Comparison of ENCODE assay signal across 19 cellular contexts in genomic region chr3:106759686-106760085, GRCh38.
DNase-seq lines count a peak whose midpoint lies in the region; ATAC-seq and TF ChIP-seq lines count a peak whose summit lies in the region.
"Had no signal": no experiment of that assay in that cellular context is flagged by ENCODE, and none has a peak within 500 bp of the region (broad histone marks: within the 10 kb centered on the region; RNA-seq: fewer than 3 reads in every experiment).

No MANE protein-coding gene starts in this region.

- no peak for TF ChIP-seq POLR2A in IMR-90 (IDR thresholded peaks at IDR 0.05; ENCODE audit: low read depth, low read length)

- H3K9ac ChIP-seq in IMR-90 (ENCODE audit: low read depth, low read length): no peak overlapping the region

- no peaks in the 10 kb centered on the region for H3K27me3 Mint-ChIP-seq in CD4-positive, alpha-beta memory T cell
- peaks cover 1% of the 10 kb centered on the region for H3K27me3 Mint-ChIP-seq in activated CD8-positive, alpha-beta T cell treated with anti-CD3 and anti-CD28 coated beads for 36 hours

- TF ChIP-seq RAD21 in IMR-90 (IDR thresholded peaks at IDR 0.05; ENCODE audit: low read length): no peak

- peak; percentile 27 for ATAC-seq in IMR-90 (ENCODE audit: low read depth)
- ATAC-seq in activated CD8-positive, alpha-beta T cell treated with anti-CD3 and anti-CD28 coated beads for 36 hours: no peak
- ATAC-seq: GM23338 had no signal

- H3K27me3 ChIP-seq in IMR-90 (ENCODE audit: control insufficient read depth, insufficient read depth, low read length): no peaks in the 10 kb centered on the region
- no peaks in the 10 kb centered on the region for H3K27me3 ChIP-seq in CD4-positive, alpha-beta memory T cell (ENCODE audit: insufficient read depth, low read length)

- H3K4me1 ChIP-seq in IMR-90 (ENCODE audit: control insufficient read depth, insufficient read depth, low read length): no peaks in the 10 kb centered on the region
- H3K4me1 ChIP-seq in CD4-positive, alpha-beta memory T cell (ENCODE audit: insufficient read depth, low read length): no peaks in the 10 kb centered on the region

- H3K27ac ChIP-seq in IMR-90 (ENCODE audit: insufficient read depth, low read length): no peak overlapping the region
- no peak overlapping the region for H3K27ac ChIP-seq in CD4-positive, alpha-beta memory T cell (ENCODE audit: low read depth, low read length)
- H3K27ac ChIP-seq: SK-N-MC had no signal

- H4K5ac ChIP-seq in IMR-90 (ENCODE audit: low read depth, low read length): no peak overlapping the region

- no peak overlapping the region for H3K4me3 ChIP-seq in IMR-90 (ENCODE audit: insufficient read depth, low read depth, low read length)
- no peak overlapping the region for H3K4me3 ChIP-seq in astrocyte of the cerebellum (ENCODE audit: low read depth, low read length)
- no peak overlapping the region for H3K4me3 ChIP-seq in foreskin fibroblast (ENCODE audit: low read depth in 1 of 2, low read length in 2 of 2)
- H3K4me3 ChIP-seq in CD4-positive, alpha-beta memory T cell (ENCODE audit: low read length in 2 of 2): no peak overlapping the region
- H3K4me3 ChIP-seq: GM23338, SK-N-MC had no signal

- no peaks in the 10 kb centered on the region; the same call in 1 of the 2 replicates for H3K9me3 ChIP-seq in IMR-90 (ENCODE audit: control insufficient read depth, insufficient read depth, low read length)
- no peaks in the 10 kb centered on the region for H3K9me3 ChIP-seq in CD4-positive, alpha-beta memory T cell (ENCODE audit: control insufficient read depth in 1 of 2, low read length in 2 of 2)

- H2BK15ac ChIP-seq in IMR-90 (ENCODE audit: low read depth, low read length): no peak overlapping the region

- POLR2A ChIA-PET in IMR-90 (lab: Charles Lee; ENCODE audit: unreplicated experiment): no interaction called here
- POLR2A ChIA-PET in CD4-positive, alpha-beta memory T cell (lab: Charles Lee; ENCODE audit: partially characterized antibody): no interaction called here
- POLR2A ChIA-PET in activated CD8-positive, alpha-beta T cell treated with anti-CD3 and anti-CD28 coated beads for 36 hours (lab: Charles Lee): no interaction called here

- no peak overlapping the region for H3K4ac ChIP-seq in IMR-90 (ENCODE audit: low read depth, low read length)

- H2BK20ac ChIP-seq in IMR-90 (ENCODE audit: low read depth, low read length): no peak overlapping the region

- H4K8ac ChIP-seq in IMR-90 (ENCODE audit: low read depth in 2 of 2, low read length in 2 of 2): no peak overlapping the region

- H3K27ac Mint-ChIP-seq in CD4-positive, alpha-beta memory T cell: no peak overlapping the region
- no peak overlapping the region for H3K27ac Mint-ChIP-seq in activated CD8-positive, alpha-beta T cell treated with anti-CD3 and anti-CD28 coated beads for 36 hours
- H3K27ac Mint-ChIP-seq: CD14-positive monocyte, GM23338 had no signal

- H2AK5ac ChIP-seq in IMR-90 (ENCODE audit: low read depth, low read length): no peak overlapping the region

- no peak for TF ChIP-seq CTCF in IMR-90 (conservative IDR thresholded peaks at IDR 0.05; ENCODE audit: low read depth, low read length)
- no peak for TF ChIP-seq CTCF in astrocyte of the cerebellum (IDR thresholded peaks at IDR 0.05; ENCODE audit: low read depth, low read length, missing control alignments)
- TF ChIP-seq CTCF in foreskin fibroblast (IDR thresholded peaks at IDR 0.05; ENCODE audit: low read depth, low read length): no peak
- no peak for TF ChIP-seq CTCF in activated CD8-positive, alpha-beta T cell treated with anti-CD3 and anti-CD28 coated beads for 36 hours (IDR thresholded peaks at IDR 0.05)

- H2AK9ac ChIP-seq in IMR-90 (replicated peaks; ENCODE audit: low read depth, low read length, poor library complexity): no peak overlapping the region

- H4K91ac ChIP-seq in IMR-90 (ENCODE audit: insufficient read depth, low read depth, low read length): no peak overlapping the region

- H3K4me3 Mint-ChIP-seq in CD4-positive, alpha-beta memory T cell: no peak overlapping the region
- no peak overlapping the region for H3K4me3 Mint-ChIP-seq in activated CD8-positive, alpha-beta T cell treated with anti-CD3 and anti-CD28 coated beads for 36 hours
- H3K4me3 Mint-ChIP-seq: CD14-positive monocyte, GM23338 had no signal

- no peaks in the 10 kb centered on the region for H3K36me3 ChIP-seq in IMR-90 (ENCODE audit: control insufficient read depth, insufficient read depth, low read length)
- H3K36me3 ChIP-seq in CD4-positive, alpha-beta memory T cell (ENCODE audit: insufficient read depth, low read length): no peaks in the 10 kb centered on the region

- no peak overlapping the region for H3K56ac ChIP-seq in IMR-90 (ENCODE audit: extremely low read depth, insufficient read depth, low read length)

- in situ Hi-C loops in IMR-90 (cut with MboI; ENCODE audit: low sequenced_read_pairs): no loop called here
- in situ Hi-C loops in astrocyte of the cerebellum (cut with HindIII; ENCODE audit: low sequenced_read_pairs): no loop called here

- peaks cover 0 to 8% (median 5%) of the 10 kb centered on the region in 8 donors for H3K9me3 Mint-ChIP-seq in CD4-positive, alpha-beta memory T cell
- H3K9me3 Mint-ChIP-seq in activated CD8-positive, alpha-beta T cell treated with anti-CD3 and anti-CD28 coated beads for 36 hours: peaks cover 7% of the 10 kb centered on the region

- no peak overlapping the region for H3K14ac ChIP-seq in IMR-90 (replicated peaks; ENCODE audit: low read depth, low read length)

- no peak overlapping the region for H3K23ac ChIP-seq in IMR-90 (ENCODE audit: low read depth, low read length)

- peak; percentile 58 for DNase-seq in EL
- DNase-seq in IMR-90: peak; percentile 14
- DNase-seq in astrocyte of the cerebellum (ENCODE audit: low read depth): peak; percentile 84
- peak; percentile 10 to 24 for DNase-seq in foreskin fibroblast
- DNase-seq in CD4-positive, alpha-beta memory T cell: no peak
- DNase-seq in hypothalamus (lab: John Stamatoyannopoulos, UW): no peak
- DNase-seq in NCI-H446 treated with DMSO at 0.1 percent for 48 hours (lab: John Stamatoyannopoulos, UW): no peak
- DNase-seq in activated CD8-positive, alpha-beta T cell treated with anti-CD3 and anti-CD28 coated beads for 36 hours: no peak
- DNase-seq: DMS79 treated with DMSO at 0.1 percent for 48 hours, GF-D8, NCI-H1436, NCI-H2029, NCI-H510A treated with DMSO at 0.1 percent for 48 hours, NCI-H774, OCI-M1, SHP77 had no signal

- WGBS in IMR-90 (ENCODE audit: extremely low coverage in 2 of 2, insufficient read length in 1 of 2), 2 experiments: no CpG with 5 or more reads among the region's 1 CpG

- no peak overlapping the region for H3K4me2 ChIP-seq in IMR-90 (ENCODE audit: low read depth, low read length)
- H3K4me2 ChIP-seq: GM23338 had no signal

- dilution Hi-C loops in IMR-90 (cut with HindIII; ENCODE audit: low sequenced_read_pairs, unreplicated experiment): no loop called here

- H3K18ac ChIP-seq in IMR-90 (ENCODE audit: low read depth, low read length): no peak overlapping the region

- H3K79me1 ChIP-seq in IMR-90 (ENCODE audit: low read depth in 1 of 2, low read length in 2 of 2): no peaks in the 10 kb centered on the region

- no peaks in the 10 kb centered on the region for H4K20me1 ChIP-seq in IMR-90 (ENCODE audit: insufficient read depth, low read length)

- BruUV-seq in IMR-90 (replicated peaks; lab: Mats Ljungman, UMichigan): no TSS peak

- intact Hi-C loops in IMR-90 (cut with micrococcal nuclease): no loop called here
- intact Hi-C loops in CD4-positive, alpha-beta memory T cell (cut with micrococcal nuclease): no loop called here
- intact Hi-C loops in activated CD8-positive, alpha-beta T cell treated with anti-CD3 and anti-CD28 coated beads for 36 hours (cut with micrococcal nuclease): no loop called here

- no peak overlapping the region for H2BK120ac ChIP-seq in IMR-90 (ENCODE audit: low read depth, low read length)

- no peak overlapping the region for H2BK5ac ChIP-seq in IMR-90 (ENCODE audit: low read depth, low read length, poor library complexity, severe bottlenecking)

- no peaks in the 10 kb centered on the region for H3K4me1 Mint-ChIP-seq in CD4-positive, alpha-beta memory T cell
- no peaks in the 10 kb centered on the region for H3K4me1 Mint-ChIP-seq in activated CD8-positive, alpha-beta T cell treated with anti-CD3 and anti-CD28 coated beads for 36 hours (ENCODE audit: low read depth)
- H3K4me1 Mint-ChIP-seq: CD14-positive monocyte, GM23338 had no signal

- 0 out of 2 replicates have a peak, but pooled peaks cover 2% of the 10 kb centered on the region for H3K9me1 ChIP-seq in IMR-90 (ENCODE audit: insufficient read depth, low read length)

- H2AFZ ChIP-seq in IMR-90 (replicated peaks; ENCODE audit: low read length, poor library complexity): no peak overlapping the region
- H2AFZ ChIP-seq: GM23338 had no signal

- CTCF ChIA-PET in IMR-90 (lab: Yijun Ruan, JAX): no interaction called here
- CTCF ChIA-PET in CD4-positive, alpha-beta memory T cell (lab: Charles Lee; ENCODE audit: partially characterized antibody): no interaction called here
- CTCF ChIA-PET in activated CD8-positive, alpha-beta T cell treated with anti-CD3 and anti-CD28 coated beads for 36 hours (lab: Charles Lee): no interaction called here

- no peaks in the 10 kb centered on the region for H3K36me3 Mint-ChIP-seq in CD4-positive, alpha-beta memory T cell
- H3K36me3 Mint-ChIP-seq in activated CD8-positive, alpha-beta T cell treated with anti-CD3 and anti-CD28 coated beads for 36 hours (ENCODE audit: low read depth): no peaks in the 10 kb centered on the region
- H3K36me3 Mint-ChIP-seq: CD14-positive monocyte had no signal

TF ChIP-seq in IMR-90, 13 proteins besides CTCF, POLR2A, EP300 and RAD21:
- no peak for TF ChIP-seq CEBPB (IDR thresholded peaks at IDR 0.05; ENCODE audit: low read depth, low read length)
- no peak for TF ChIP-seq RCOR1 (IDR thresholded peaks at IDR 0.05; ENCODE audit: insufficient replicate concordance, low read length)
- TF ChIP-seq MAFK (IDR thresholded peaks at IDR 0.05; ENCODE audit: low read depth, low read length): no peak
- TF ChIP-seq RFX5 (IDR thresholded peaks at IDR 0.05; ENCODE audit: low read depth, low read length): no peak
TF ChIP-seq in IMR-90: peak in this region for 0.

Comparison
In these comparisons a context has a peak if more than half of its experiments do, and no peak if none do; other contexts are left out.
1. DNase-seq: peak in EL (single experiment), IMR-90 (single experiment), astrocyte of the cerebellum (single experiment) and foreskin fibroblast (2 of 2); none in CD4-positive, alpha-beta memory T cell (0 of 5), hypothalamus (0 of 51), NCI-H446 treated with DMSO at 0.1 percent for 48 hours (single experiment) and activated CD8-positive, alpha-beta T cell treated with anti-CD3 and anti-CD28 coated beads for 36 hours (single experiment).